ENCODE assay signal across 8 cellular contexts in genomic region chr1:32291708-32292508, GRCh38.
DNase-seq lines count a peak whose midpoint lies in the region; ATAC-seq and TF ChIP-seq lines count a peak whose summit lies in the region.

Gene HDAC1, plus strand, starts transcription at chr1:32292083. Its CDS starts 87 bp downstream, at chr1:32292170.

- peak within 1 kb of the TSS; percentile 96 for H3K4me3 ChIP-seq in GM06990 (replicated peaks; ENCODE audit: low read depth, low read length)
- H3K4me3 ChIP-seq in SK-N-MC, result peak within 1 kb of the TSS; percentile 90

- no peaks in the 10 kb centered on the region for H3K9me3 ChIP-seq in SK-N-MC (ENCODE audit: low read depth, low read length)

- no peaks in the 10 kb centered on the region for H3K27me3 ChIP-seq in GM06990 (replicated peaks; ENCODE audit: control insufficient read depth, insufficient read depth, low read length)

- ATAC-seq in HG02571 (IDR thresholded peaks at IDR 0.05; ENCODE audit: unreplicated experiment), result peak; percentile 97

- peak within 1 kb of the TSS; percentile 100 for H3K4me3 Mint-ChIP-seq in activated naive CD4-positive, alpha-beta T cell treated with anti-CD3 and anti-CD28 coated beads, Interleukin-2, amount 10 ng/mL, durations not matched to agents 7 days and 5 days

- H3K27me3 Mint-ChIP-seq in activated naive CD4-positive, alpha-beta T cell treated with anti-CD3 and anti-CD28 coated beads, Interleukin-2, amount 10 ng/mL, durations not matched to agents 7 days and 5 days, result peaks cover 9% of the 10 kb centered on the region

- H3K27ac Mint-ChIP-seq in activated naive CD4-positive, alpha-beta T cell treated with anti-CD3 and anti-CD28 coated beads, Interleukin-2, amount 10 ng/mL, durations not matched to agents 7 days and 5 days, result peak within 1 kb of the TSS; percentile 95

- H3K27ac ChIP-seq in SK-N-MC (peak within 1 kb of the TSS; percentile 90), substantia nigra (ENCODE audit: low read depth, low read length, poor library complexity, severe bottlenecking) (peak within 1 kb of the TSS; percentile 78)

- H3K4me1 Mint-ChIP-seq in activated naive CD4-positive, alpha-beta T cell treated with anti-CD3 and anti-CD28 coated beads, Interleukin-2, amount 10 ng/mL, durations not matched to agents 7 days and 5 days, result peaks cover 55% of the 10 kb centered on the region

- DNase-seq in GM06990 (ENCODE audit: extremely low read depth, insufficient read length), result peak; percentile 99
- DNase-seq in NCI-H1048 (lab: John Stamatoyannopoulos, UW), result peak; percentile 92
- peak; percentile 70 for DNase-seq in SK-N-MC (ENCODE audit: low read depth, low spot score)
- DNase-seq in activated naive CD4-positive, alpha-beta T cell treated with anti-CD3 and anti-CD28 coated beads, Interleukin-2, amount 10 ng/mL, durations not matched to agents 7 days and 5 days, result peak; percentile 97
- DNase-seq in germinal center (ENCODE audit: low spot score), result peak; percentile 99
- DNase-seq in non-pigmented ciliary epithelial cell (ENCODE audit: low read depth), result peak; percentile 51
- peak; percentile 38 to 93 (median 82) for DNase-seq in substantia nigra (lab: John Stamatoyannopoulos, UW)

- peaks cover 25% of the 10 kb centered on the region for H3K36me3 Mint-ChIP-seq in activated naive CD4-positive, alpha-beta T cell treated with anti-CD3 and anti-CD28 coated beads, Interleukin-2, amount 10 ng/mL, durations not matched to agents 7 days and 5 days

- H3K36me3 ChIP-seq in GM06990 (ENCODE audit: control insufficient read depth, insufficient read depth, low read length) (peaks cover 3% of the 10 kb centered on the region; the same call in 1 of the 2 replicates), SK-N-MC (ENCODE audit: insufficient read depth, low read length) (peaks cover 17% of the 10 kb centered on the region)

- H3K9ac ChIP-seq in SK-N-MC (ENCODE audit: insufficient read length), result peak within 1 kb of the TSS; percentile 80

- no peak for TF ChIP-seq CTCF in GM06990 (IDR thresholded peaks at IDR 0.05; ENCODE audit: insufficient read depth, low read length, poor library complexity, severe bottlenecking)

- H3K9me3 Mint-ChIP-seq in activated naive CD4-positive, alpha-beta T cell treated with anti-CD3 and anti-CD28 coated beads, Interleukin-2, amount 10 ng/mL, durations not matched to agents 7 days and 5 days, result no peaks in the 10 kb centered on the region

- CTCF ChIA-PET in activated naive CD4-positive, alpha-beta T cell treated with anti-CD3 and anti-CD28 coated beads, Interleukin-2, amount 10 ng/mL, durations not matched to agents 7 days and 5 days (lab: Charles Lee), result interaction anchor here (0.9 to 2.9 kb wide), 6 partner anchors 12 to 76 kb away, joined by 3 to 12 read pairs (median 6); no protein-coding TSS in a partner anchor

Comparison
In these comparisons a context has a peak if more than half of its experiments do, and no peak if none do; other contexts are left out.
1. Peak in every context shown above with its lines: DNase-seq, ATAC-seq, H3K4me3 ChIP-seq and H3K27ac ChIP-seq.